34 cellular contexts compared by ENCODE assay signal in genomic region chr12:54265364-54265812, GRCh38. TPM values are rescaled to one million over a fixed set of nuclear protein-coding genes. Genes with fewer than 3 reads are reported as not detected.
DNase-seq lines count a peak whose midpoint lies in the region; ATAC-seq and TF ChIP-seq lines count a peak whose summit lies in the region.
"Had no signal": no experiment of that assay in that cellular context is flagged by ENCODE, and none has a peak within 500 bp of the region (broad histone marks: within the 10 kb centered on the region; RNA-seq: fewer than 3 reads in every experiment).

No MANE protein-coding gene starts in this region.

- peaks cover 3% of the 10 kb centered on the region for H3K36me3 Mint-ChIP-seq in endothelial cell (ENCODE audit: low read depth, unreplicated experiment)
- peaks cover 2% of the 10 kb centered on the region for H3K36me3 Mint-ChIP-seq in CD8-positive, alpha-beta T cell

- DNase-seq in cardiac muscle cell (ENCODE audit: low read depth in 1 of 2, low spot score in 1 of 2) = no peak
- no peak for DNase-seq in left ventricle myocardium inferior
- peak; percentile 85 for DNase-seq in NCI-H82 treated with DMSO at 0.1 percent for 48 hours (lab: John Stamatoyannopoulos, UW; ENCODE audit: unreplicated experiment)
- DNase-seq in endothelial cell (ENCODE audit: low spot score) = no peak
- DNase-seq in stimulated activated CD4-positive, alpha-beta T cell treated with anti-CD3 and anti-CD28 coated beads, Interleukin-4, amount 100 ng/mL, for 4 hours = no peak
- DNase-seq in NCI-H1694 (lab: John Stamatoyannopoulos, UW) = no peak
- DNase-seq in NCI-H1436 treated with DMSO at 0.1 percent for 48 hours (lab: John Stamatoyannopoulos, UW) = no peak
- DNase-seq in CD8-positive, alpha-beta T cell = no peak
- DNase-seq: activated B cell treated with CpG ODN at 0.5 μM for 24 hours; activated CD4-positive, alpha-beta T cell treated with anti-CD3 and anti-CD28 coated beads, Interleukin-2, amount 10 ng/mL, durations not matched to agents 7 days and 5 days; activated gamma-delta T cell treated with Interleukin-2 at 50 U/mL for 16 hours; activated T-cell treated with anti-CD3 and anti-CD28 coated beads, Interleukin-2, amount 50 U/mL, for 4 hours; central memory CD4-positive, alpha-beta T cell; DMS 273 treated with DMSO at 0.1 percent for 48 hours; foreskin keratinocyte; heart left ventricle; left ventricle myocardium superior; mesendoderm; NCI-H2029; NCI-H2227 treated with DMSO at 0.1 percent for 48 hours; NCI-H748 treated with DMSO at 0.1 percent for 48 hours; right lobe of liver; spleen; stimulated activated CD4-positive, alpha-beta T cell treated with anti-CD3 and anti-CD28 coated beads, Interleukin-2, amount 100 ng/mL, for 24 hours; stimulated activated CD8-positive, alpha-beta memory T cell treated with anti-CD3 and anti-CD28 coated beads, Interleukin-4, amount 100 ng/mL, for 48 hours; T-helper 1 cell; uterus had no signal

- no peaks in the 10 kb centered on the region for H3K27me3 Mint-ChIP-seq in endothelial cell (ENCODE audit: unreplicated experiment)
- no peaks in the 10 kb centered on the region for H3K27me3 Mint-ChIP-seq in CD8-positive, alpha-beta T cell (ENCODE audit: low read depth)
- H3K27me3 Mint-ChIP-seq: activated B cell treated with CpG ODN at 0.5 μM for 24 hours; activated CD4-positive, alpha-beta T cell treated with anti-CD3 and anti-CD28 coated beads, Interleukin-2, amount 10 ng/mL, durations not matched to agents 7 days and 5 days; B cell; stimulated activated naive CD8-positive, alpha-beta T cell treated with anti-CD3 and anti-CD28 coated beads, Interleukin-15, Interleukin-2, amounts not matched to agents 100 ng/mL and 50 ng/mL, for 24 hours had no signal

- peaks cover 31% of the 10 kb centered on the region for H3K4me1 ChIP-seq in cardiac muscle cell (ENCODE audit: low read depth)
- H3K4me1 ChIP-seq in left ventricle myocardium inferior = peaks cover 25% of the 10 kb centered on the region
- H3K4me1 ChIP-seq in CD8-positive, alpha-beta T cell (ENCODE audit: insufficient read depth, low read length) = no peaks in the 10 kb centered on the region

- H3K4me3 ChIP-seq in cardiac muscle cell = no peak overlapping the region
- H3K4me3 ChIP-seq in left ventricle myocardium inferior = no peak overlapping the region
- no peak overlapping the region for H3K4me3 ChIP-seq in CD8-positive, alpha-beta T cell (ENCODE audit: low read depth, low read length)
- H3K4me3 ChIP-seq: esophagus muscularis mucosa, GM12878, heart left ventricle, right lobe of liver, spleen, thoracic aorta, uterus had no signal

- H3K27ac ChIP-seq in cardiac muscle cell (peak overlapping the region; percentile 24), left ventricle myocardium inferior (replicated peaks) (no peak overlapping the region)
- no peak overlapping the region for H3K27ac ChIP-seq in CD8-positive, alpha-beta T cell (ENCODE audit: low read depth, low read length)
- H3K27ac ChIP-seq: esophagus muscularis mucosa, foreskin keratinocyte, heart left ventricle, neutrophil, right lobe of liver, spleen, thoracic aorta had no signal

- H3K9me3 ChIP-seq in cardiac muscle cell (ENCODE audit: low read depth) (no peaks in the 10 kb centered on the region), left ventricle myocardium inferior (replicated peaks) (no peaks in the 10 kb centered on the region)
- H3K9me3 ChIP-seq in CD8-positive, alpha-beta T cell (ENCODE audit: low read length) = no peaks in the 10 kb centered on the region
- H3K9me3 ChIP-seq: esophagus muscularis mucosa, heart left ventricle, neutrophil, right lobe of liver, spleen, thoracic aorta, uterus had no signal

- H3K36me3 ChIP-seq in cardiac muscle cell (no peaks in the 10 kb centered on the region), left ventricle myocardium inferior (no peaks in the 10 kb centered on the region)
- H3K36me3 ChIP-seq in CD8-positive, alpha-beta T cell (ENCODE audit: insufficient read depth, low read length) = no peaks in the 10 kb centered on the region
- H3K36me3 ChIP-seq: esophagus muscularis mucosa, heart left ventricle, neutrophil, right lobe of liver, thoracic aorta, uterus had no signal

- peak overlapping the region; percentile 48 for H3K27ac Mint-ChIP-seq in endothelial cell (ENCODE audit: unreplicated experiment)
- no peak overlapping the region for H3K27ac Mint-ChIP-seq in CD8-positive, alpha-beta T cell
- H3K27ac Mint-ChIP-seq: activated B cell treated with CpG ODN at 0.5 μM for 24 hours; activated CD4-positive, alpha-beta T cell treated with anti-CD3 and anti-CD28 coated beads, Interleukin-2, amount 10 ng/mL, durations not matched to agents 7 days and 5 days; B cell; stimulated activated naive CD8-positive, alpha-beta T cell treated with anti-CD3 and anti-CD28 coated beads, Interleukin-15, Interleukin-2, amounts not matched to agents 100 ng/mL and 50 ng/mL, for 24 hours had no signal

- peaks cover 14% of the 10 kb centered on the region for H3K4me1 Mint-ChIP-seq in endothelial cell (ENCODE audit: unreplicated experiment)
- peaks cover 4% of the 10 kb centered on the region for H3K4me1 Mint-ChIP-seq in CD8-positive, alpha-beta T cell (ENCODE audit: low read depth)

- CTCF ChIA-PET in CD8-positive, alpha-beta T cell (lab: Charles Lee) = interaction anchor here (1.1 to 2.6 kb wide), 5 partner anchors 11 to 115 kb away, joined by 3 to 9 read pairs (median 3); no protein-coding TSS in a partner anchor

- POLR2A ChIA-PET in CD8-positive, alpha-beta T cell (lab: Charles Lee) = interaction anchor here (0.6 to 1.2 kb wide), 2 partner anchors 14 to 171 kb away, joined by 3 to 4 read pairs; no protein-coding TSS in a partner anchor

- H3K27me3 ChIP-seq in cardiac muscle cell (no peaks in the 10 kb centered on the region), left ventricle myocardium inferior (ENCODE audit: low read depth) (no peaks in the 10 kb centered on the region)
- H3K27me3 ChIP-seq in CD8-positive, alpha-beta T cell (ENCODE audit: insufficient read depth, low read length) = no peaks in the 10 kb centered on the region
- H3K27me3 ChIP-seq: esophagus muscularis mucosa, foreskin keratinocyte, heart left ventricle, neutrophil, right lobe of liver, spleen, uterus had no signal

- intact Hi-C loops in left ventricle myocardium inferior (cut with micrococcal nuclease) = no loop called here
- intact Hi-C loops in CD8-positive, alpha-beta T cell (cut with DNase I, micrococcal nuclease) = no loop called here

- TF ChIP-seq CTCF in cardiac muscle cell (IDR thresholded peaks at IDR 0.05; ENCODE audit: low read depth, low read length) = no peak
- TF ChIP-seq CTCF in left ventricle myocardium inferior (IDR thresholded peaks at IDR 0.05; ENCODE audit: borderline replicate concordance) = no peak
- TF ChIP-seq CTCF in endothelial cell (IDR thresholded peaks at IDR 0.05; ENCODE audit: unreplicated experiment) = no peak
- no peak for TF ChIP-seq CTCF in CD8-positive, alpha-beta T cell (IDR thresholded peaks at IDR 0.05)

- ATAC-seq in CD8-positive, alpha-beta T cell = no peak
- ATAC-seq: activated T-cell treated with anti-CD3 and anti-CD28 coated beads, Interleukin-2, amount 50 U/mL, for 4 hours; foreskin keratinocyte; GM12878; heart left ventricle; left ventricle myocardium superior; right lobe of liver had no signal

- H3K4me3 Mint-ChIP-seq in endothelial cell (ENCODE audit: unreplicated experiment) = no peak overlapping the region
- no peak overlapping the region for H3K4me3 Mint-ChIP-seq in CD8-positive, alpha-beta T cell
- H3K4me3 Mint-ChIP-seq: activated B cell treated with CpG ODN at 0.5 μM for 24 hours; activated CD4-positive, alpha-beta T cell treated with anti-CD3 and anti-CD28 coated beads, Interleukin-2, amount 10 ng/mL, durations not matched to agents 7 days and 5 days; activated T-cell treated with anti-CD3 and anti-CD28 coated beads, Interleukin-2, amount 50 U/mL, for 4 hours; B cell; stimulated activated naive CD8-positive, alpha-beta T cell treated with anti-CD3 and anti-CD28 coated beads, Interleukin-15, Interleukin-2, amounts not matched to agents 100 ng/mL and 50 ng/mL, for 24 hours had no signal

- H3K9me3 Mint-ChIP-seq in endothelial cell (ENCODE audit: unreplicated experiment) = no peaks in the 10 kb centered on the region
- H3K9me3 Mint-ChIP-seq in CD8-positive, alpha-beta T cell = no peaks in the 10 kb centered on the region
- H3K9me3 Mint-ChIP-seq: activated B cell treated with CpG ODN at 0.5 μM for 24 hours; activated CD4-positive, alpha-beta T cell treated with anti-CD3 and anti-CD28 coated beads, Interleukin-2, amount 10 ng/mL, durations not matched to agents 7 days and 5 days; activated T-cell treated with anti-CD3 and anti-CD28 coated beads, Interleukin-2, amount 50 U/mL, for 4 hours; stimulated activated naive CD8-positive, alpha-beta T cell treated with anti-CD3 and anti-CD28 coated beads, Interleukin-15, Interleukin-2, amounts not matched to agents 100 ng/mL and 50 ng/mL, for 24 hours had no signal

RNA-seq across cellular contexts. Expression of gene CBX5, which starts 14.5 kb away (rescaled TPM):
- total RNA-seq in cardiac muscle cell = 72.7 and 98.3 TPM in 2 replicates
- polyA plus RNA-seq in cardiac muscle cell = 49.5 and 63.9 TPM in 2 replicates
- 44.1 TPM for total RNA-seq in left ventricle myocardium inferior
- 173 TPM for total RNA-seq in endothelial cell (ENCODE audit: unreplicated experiment)
- total RNA-seq in CD8-positive, alpha-beta T cell = 10 to 100 TPM; 26.1 to 26.7 TPM

RNA-seq across cellular contexts. Expression of gene HNRNPA1, which starts 15.1 kb away (rescaled TPM):
- total RNA-seq in cardiac muscle cell (782 and 963 TPM in 2 replicates), left ventricle myocardium inferior (423 TPM), endothelial cell (ENCODE audit: unreplicated experiment) (1,804 TPM)
- polyA plus RNA-seq in cardiac muscle cell = 794 and 804 TPM in 2 replicates
- total RNA-seq in CD8-positive, alpha-beta T cell = 1,000 to 10,000 TPM; 1,967 to 1,977 TPM

RNA-seq across cellular contexts. Expression of gene NFE2, which starts 35.4 kb away (rescaled TPM):
- total RNA-seq in cardiac muscle cell (4.9 and 9.9 TPM in 2 replicates), left ventricle myocardium inferior (0.71 TPM), endothelial cell (ENCODE audit: unreplicated experiment) (0.49 TPM)
- polyA plus RNA-seq in cardiac muscle cell = 8.4 and 10.1 TPM in 2 replicates
- not detected for total RNA-seq in CD8-positive, alpha-beta T cell
- total RNA-seq: activated B cell treated with CpG ODN at 0.5 μM for 24 hours; activated CD4-positive, alpha-beta T cell treated with anti-CD3 and anti-CD28 coated beads, Interleukin-2, amount 10 ng/mL, durations not matched to agents 7 days and 5 days; activated CD8-positive, alpha-beta memory T cell treated with anti-CD3 and anti-CD28 coated beads for 36 hours; B cell had no signal

RNA-seq across cellular contexts. Expression of gene COPZ1, which starts 59.5 kb away (rescaled TPM):
- total RNA-seq in cardiac muscle cell (131 and 152 TPM in 2 replicates), left ventricle myocardium inferior (110 TPM), endothelial cell (ENCODE audit: unreplicated experiment) (130 TPM)
- polyA plus RNA-seq in cardiac muscle cell = 213 and 233 TPM in 2 replicates
- total RNA-seq in CD8-positive, alpha-beta T cell = 10 to 100 TPM; 24.1 to 25.2 TPM
